8 cellular contexts compared by ENCODE assay signal in the genomic region with DNA sequence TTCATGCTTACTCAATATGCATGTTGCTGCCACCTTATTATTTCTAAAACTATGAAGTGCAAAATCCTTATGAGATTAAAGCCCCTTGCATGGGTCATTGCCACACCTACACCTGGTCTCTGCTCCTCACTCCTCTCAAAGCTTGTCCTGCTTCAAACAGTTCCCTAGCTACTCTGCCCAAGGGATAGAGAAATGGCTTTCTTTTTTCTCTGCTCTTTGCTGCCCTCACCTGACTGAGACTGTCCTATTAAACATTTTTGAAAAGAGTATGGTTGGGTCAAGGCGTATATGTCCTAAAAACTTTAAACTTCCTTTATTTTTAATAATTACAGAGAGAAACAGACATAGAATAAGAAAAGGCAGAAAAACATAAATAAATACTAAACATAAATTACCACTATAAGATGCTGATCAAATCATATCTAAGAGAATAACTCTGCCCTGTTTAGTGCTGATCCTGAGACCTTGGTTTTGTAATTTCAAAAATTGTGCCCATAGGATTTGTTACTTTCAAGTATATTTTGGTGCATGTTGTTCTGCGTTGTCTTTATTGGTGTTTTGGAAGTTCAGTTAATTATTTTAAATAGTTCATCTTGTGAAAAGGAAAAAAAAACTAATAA.
DNase-seq lines count a peak whose midpoint lies in the region; ATAC-seq and TF ChIP-seq lines count a peak whose summit lies in the region.

No MANE protein-coding gene starts in this region.

- TF ChIP-seq POLR2A in adrenal gland (IDR thresholded peaks at IDR 0.05): no peak

- no peaks in the 10 kb centered on the region for H3K36me3 Mint-ChIP-seq in activated T-cell treated with anti-CD3 and anti-CD28 coated beads, Interleukin-2, amount 50 U/mL, for 24 hours (ENCODE audit: low read depth)

- H4K20me1 ChIP-seq in GM23248 (ENCODE audit: insufficient read depth): no peaks in the 10 kb centered on the region

- ATAC-seq in left lung (peak; percentile 65), HG03039 (IDR thresholded peaks at IDR 0.05; ENCODE audit: unreplicated experiment) (no peak)

- no peak overlapping the region for H3K4me3 Mint-ChIP-seq in activated T-cell treated with anti-CD3 and anti-CD28 coated beads, Interleukin-2, amount 50 U/mL, for 24 hours

- DNase-seq in D341Med (ENCODE audit: low spot score) (peak; percentile 36), Kasumi-1 (lab: John Stamatoyannopoulos, UW) (peak; percentile 33 to 54), adrenal gland (no peak), left lung (no peak), activated gamma-delta T cell treated with Interleukin-2 at 50 U/mL for 16 hours (no peak), GM23248 (no peak)
- no peak for DNase-seq in activated T-cell treated with anti-CD3 and anti-CD28 coated beads, Interleukin-2, amount 50 U/mL, for 24 hours

- H3K4me1 Mint-ChIP-seq in activated T-cell treated with anti-CD3 and anti-CD28 coated beads, Interleukin-2, amount 50 U/mL, for 24 hours (ENCODE audit: low read depth): no peaks in the 10 kb centered on the region

- H3K4me3 ChIP-seq in adrenal gland (no peak overlapping the region), left lung (no peak overlapping the region), GM23248 (no peak overlapping the region)

- H3K9me3 ChIP-seq in adrenal gland (replicated peaks in 1 of 3) (no peaks in the 10 kb centered on the region), left lung (no peaks in the 10 kb centered on the region), GM23248 (ENCODE audit: low read depth) (no peaks in the 10 kb centered on the region)

- H3K4me2 ChIP-seq in GM23248 (ENCODE audit: unreplicated experiment): no peak overlapping the region

- H3K9me2 ChIP-seq in GM23248 (ENCODE audit: insufficient read depth): no peaks in the 10 kb centered on the region

- in situ Hi-C loops in GM23248 (cut with MboI): no loop called here

- H3K79me2 ChIP-seq in GM23248 (ENCODE audit: insufficient read depth): no peaks in the 10 kb centered on the region

- intact Hi-C loops in adrenal gland (cut with DNase I): no loop called here
- intact Hi-C loops in left lung (cut with DNase I): no loop called here

- H3K4me1 ChIP-seq in adrenal gland (replicated peaks in 1 of 2) (no peaks in the 10 kb centered on the region), left lung (no peaks in the 10 kb centered on the region), GM23248 (ENCODE audit: insufficient read depth) (no peaks in the 10 kb centered on the region)

- no peak overlapping the region for H3K27ac ChIP-seq in adrenal gland
- no peak overlapping the region for H3K27ac ChIP-seq in left lung
- no peak overlapping the region for H3K27ac ChIP-seq in GM23248

- H3F3A ChIP-seq in GM23248 (ENCODE audit: insufficient read depth): no peaks in the 10 kb centered on the region

- 51 to 63% (median 58%) methylated on average over 2 of the region's 2 CpGs for WGBS in adrenal gland, 4 donors
- 8 to 11% methylated on average over 2 of the region's 2 CpGs for WGBS in GM23248 (ENCODE audit: low coverage in 1 of 2, low lambda C conversion rate in 2 of 2, missing lambda C conversion rate in 2 of 2), 2 experiments

- peaks cover 10% of the 10 kb centered on the region for H3K9me3 Mint-ChIP-seq in activated T-cell treated with anti-CD3 and anti-CD28 coated beads, Interleukin-2, amount 50 U/mL, for 24 hours

- TF ChIP-seq CTCF in adrenal gland (IDR thresholded peaks at IDR 0.05): peak in 5 of 6 experiments; percentile 7 to 37 (median 28)
- TF ChIP-seq CTCF in left lung (IDR thresholded peaks at IDR 0.05): no peak

- H3K9ac ChIP-seq in GM23248: no peak overlapping the region

- no peak overlapping the region for H2AFZ ChIP-seq in GM23248

- H3K27me3 Mint-ChIP-seq in activated T-cell treated with anti-CD3 and anti-CD28 coated beads, Interleukin-2, amount 50 U/mL, for 24 hours: no peaks in the 10 kb centered on the region

- no peaks in the 10 kb centered on the region for H3K27me3 ChIP-seq in adrenal gland
- H3K27me3 ChIP-seq in left lung: no peaks in the 10 kb centered on the region
- no peaks in the 10 kb centered on the region for H3K27me3 ChIP-seq in GM23248 (replicated peaks; ENCODE audit: insufficient read depth)

- H3K27ac Mint-ChIP-seq in activated T-cell treated with anti-CD3 and anti-CD28 coated beads, Interleukin-2, amount 50 U/mL, for 24 hours: no peak overlapping the region

- H3K36me3 ChIP-seq in adrenal gland (replicated peaks in 1 of 2) (no peaks in the 10 kb centered on the region), left lung (no peaks in the 10 kb centered on the region), GM23248 (ENCODE audit: low read depth) (no peaks in the 10 kb centered on the region)

Comparison
In these comparisons a context has a peak if more than half of its experiments do, and no peak if none do; other contexts are left out.
1. DNase-seq: peak in D341Med (single experiment) and Kasumi-1 (2 of 2); none in adrenal gland (0 of 7), left lung (0 of 2), activated gamma-delta T cell treated with Interleukin-2 at 50 U/mL for 16 hours (single experiment), GM23248 (single experiment) and activated T-cell treated with anti-CD3 and anti-CD28 coated beads, Interleukin-2, amount 50 U/mL, for 24 hours (single experiment).
2. CTCF ChIP-seq: peak in adrenal gland (5 of 6); none in left lung (0 of 2).